Comparison of ENCODE assay signal across 15 cellular contexts in genomic region chr3:132561003-132561402, GRCh38. TPM values are rescaled to one million over a fixed set of nuclear protein-coding genes. Genes with fewer than 3 reads are reported as not detected.
"Had no signal": no experiment of that assay in that cellular context is flagged by ENCODE, and none has a peak within 500 bp of the region (broad histone marks: within the 10 kb centered on the region; RNA-seq: fewer than 3 reads in every experiment).

No MANE protein-coding gene starts in this region.

- H3K27ac ChIP-seq: left ventricle myocardium inferior, psoas muscle, stomach, vagina, WERI-Rb-1 had no signal

- H3K4me1 ChIP-seq: psoas muscle had no signal

- H3K9me3 ChIP-seq: left ventricle myocardium inferior, psoas muscle, stomach, vagina had no signal

- H3K4me3 ChIP-seq: left ventricle myocardium inferior, psoas muscle, stomach, vagina had no signal

- DNase-seq: activated CD4-positive, alpha-beta T cell treated with anti-CD3 and anti-CD28 coated beads for 36 hours; activated CD4-positive, alpha-beta T cell treated with anti-CD3 and anti-CD28 coated beads, Interleukin-2, amount 50 U/mL, for 48 hours; effector CD4-positive, alpha-beta T cell; immature natural killer cell; kidney glomerular epithelial cell; left ventricle myocardium inferior; mammary epithelial cell; psoas muscle; right cardiac atrium; stomach; trophoblast cell; WERI-Rb-1 had no signal

- ATAC-seq: activated CD4-positive, alpha-beta T cell treated with anti-CD3 and anti-CD28 coated beads for 36 hours; psoas muscle; right cardiac atrium had no signal

- H3K36me3 ChIP-seq: vagina, WERI-Rb-1 had no signal

- H3K27me3 ChIP-seq: stomach, vagina had no signal

RNA-seq across cellular contexts. Expression of gene ACKR4, which starts 36.1 kb away (rescaled TPM):
- total RNA-seq: cerebellum, frontal cortex, vagina had no signal
